In the genomic region with DNA sequence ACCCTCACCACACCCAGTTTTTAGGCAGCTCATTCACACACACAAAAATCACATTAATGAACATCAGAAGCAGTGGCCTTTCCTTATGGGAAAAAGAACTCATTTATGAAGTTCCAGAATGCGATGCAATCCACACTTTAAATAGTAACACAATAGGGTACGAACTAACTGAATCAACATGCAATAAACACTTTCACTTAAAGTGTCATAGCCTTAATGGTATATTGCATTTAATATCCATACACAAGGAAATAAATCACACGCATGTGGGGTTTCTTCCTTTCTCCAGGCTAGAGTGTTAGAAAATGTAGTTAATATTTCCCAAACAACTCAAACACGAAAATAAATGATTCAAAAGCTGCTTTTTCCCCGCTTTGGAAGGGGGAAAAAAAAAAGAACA, we compare ENCODE assay signal across 26 cellular contexts. TPM values are rescaled to one million over a fixed set of nuclear protein-coding genes. Genes with fewer than 3 reads are reported as not detected.
DNase-seq lines count a peak whose midpoint lies in the region; ATAC-seq, FAIRE-seq and TF ChIP-seq lines count a peak whose summit lies in the region.
"Had no signal": no experiment of that assay in that cellular context is flagged by ENCODE, and none has a peak within 500 bp of the region (broad histone marks: within the 10 kb centered on the region; RNA-seq: fewer than 3 reads in every experiment).

No MANE protein-coding gene starts in this region.

- H3K4me3 Mint-ChIP-seq in astrocyte (ENCODE audit: unreplicated experiment): no peak overlapping the region
- H3K4me3 Mint-ChIP-seq: activated CD8-positive, alpha-beta T cell treated with anti-CD3 and anti-CD28 coated beads for 36 hours; activated naive CD4-positive, alpha-beta T cell treated with anti-CD3 and anti-CD28 coated beads for 36 hours; memory B cell had no signal

- no peak overlapping the region for H3K27ac Mint-ChIP-seq in astrocyte (ENCODE audit: unreplicated experiment)
- H3K27ac Mint-ChIP-seq: activated CD8-positive, alpha-beta T cell treated with anti-CD3 and anti-CD28 coated beads for 36 hours; activated naive CD4-positive, alpha-beta T cell treated with anti-CD3 and anti-CD28 coated beads for 36 hours; memory B cell had no signal

- no TSS peak for BruUV-seq in HepG2 (replicated peaks; lab: Mats Ljungman, UMichigan)

- H3K36me3 Mint-ChIP-seq in astrocyte (ENCODE audit: low read depth, unreplicated experiment): peaks cover under 1% of the 10 kb centered on the region

- FAIRE-seq in astrocyte (lab: Jason Lieb, UNC) (peak; percentile 29), HepG2 (lab: Jason Lieb, UNC) (no peak)
- FAIRE-seq: frontal cortex, G401.6 had no signal

- TF ChIP-seq EP300 in upper lobe of left lung (IDR thresholded peaks at IDR 0.05) (no peak), HepG2 (IDR thresholded peaks at IDR 0.05; ENCODE audit: low read depth in 2 of 2, low read length in 2 of 2) (no peak), HepG2 (CRISPR knock-in tag; IDR thresholded peaks at IDR 0.05; ENCODE audit: borderline replicate concordance) (no peak)

- H3K27ac ChIP-seq in astrocyte (ENCODE audit: low read depth, low read length) (no peak overlapping the region), lower lobe of right lung (peak overlapping the region; percentile 71), upper lobe of left lung (peak overlapping the region; percentile 48 to 77 (median 65)), HepG2 (ENCODE audit: extremely low read length, insufficient read depth, low read length) (no peak overlapping the region)
- H3K27ac ChIP-seq: dorsolateral prefrontal cortex, PC-9 had no signal

- WGBS in upper lobe of left lung, 2 donors: 54 to 58% methylated on average over 5 of the region's 5 CpGs
- WGBS in HepG2 (ENCODE audit: low lambda C conversion rate): 96% methylated on average over 5 of the region's 5 CpGs

- no peak for TF ChIP-seq RAD21 in HepG2 (CRISPR knock-in tag; IDR thresholded peaks at IDR 0.05)

- no peaks in the 10 kb centered on the region for H3K27me3 ChIP-seq in astrocyte (ENCODE audit: insufficient read depth, low read length)
- no peaks in the 10 kb centered on the region for H3K27me3 ChIP-seq in lower lobe of right lung (ENCODE audit: low read depth)
- H3K27me3 ChIP-seq in upper lobe of left lung: no peaks in the 10 kb centered on the region
- H3K27me3 ChIP-seq in HepG2 (ENCODE audit: control insufficient read depth in 1 of 2, insufficient read depth in 2 of 2, low read length in 2 of 2): no peaks in the 10 kb centered on the region
- H3K27me3 ChIP-seq: body of pancreas, dorsolateral prefrontal cortex, right lobe of liver, tibial nerve had no signal

- H3K36me3 ChIP-seq in astrocyte (ENCODE audit: insufficient read depth, low read length): no peaks in the 10 kb centered on the region
- no peaks in the 10 kb centered on the region for H3K36me3 ChIP-seq in lower lobe of right lung
- H3K36me3 ChIP-seq in upper lobe of left lung: no peaks in the 10 kb centered on the region
- no peaks in the 10 kb centered on the region; a peak in 2 of 5 replicates for H3K36me3 ChIP-seq in HepG2 (replicated peaks in 1 of 2; ENCODE audit: control insufficient read depth in 1 of 2, insufficient read depth in 2 of 2, low read length in 2 of 2)
- H3K36me3 ChIP-seq: right lobe of liver, tibial nerve had no signal

- no peak for ATAC-seq in lower lobe of right lung
- ATAC-seq in upper lobe of left lung (ENCODE audit: low FRiP score in 2 of 2): no peak
- ATAC-seq in HepG2: no peak
- no peak for ATAC-seq in GM18520 (IDR thresholded peaks at IDR 0.05; ENCODE audit: unreplicated experiment)
- ATAC-seq: activated CD8-positive, alpha-beta T cell treated with anti-CD3 and anti-CD28 coated beads for 36 hours; body of pancreas; HCT116; right lobe of liver; Right ventricle myocardium inferior had no signal

- H3K9me3 Mint-ChIP-seq in astrocyte (ENCODE audit: unreplicated experiment): no peaks in the 10 kb centered on the region
- H3K9me3 Mint-ChIP-seq: activated CD8-positive, alpha-beta T cell treated with anti-CD3 and anti-CD28 coated beads for 36 hours; activated naive CD4-positive, alpha-beta T cell treated with anti-CD3 and anti-CD28 coated beads for 36 hours; memory B cell had no signal

- H3K9ac ChIP-seq in astrocyte (ENCODE audit: low read length) (no peak overlapping the region), HepG2 (ENCODE audit: insufficient read depth, low read depth, low read length) (no peak overlapping the region)

- H3K4me3 ChIP-seq in astrocyte (ENCODE audit: insufficient read depth, low read depth, low read length): no peak overlapping the region
- no peak overlapping the region for H3K4me3 ChIP-seq in lower lobe of right lung
- no peak overlapping the region for H3K4me3 ChIP-seq in upper lobe of left lung
- no peak overlapping the region for H3K4me3 ChIP-seq in HepG2 (replicated peaks in 1 of 3; ENCODE audit: insufficient read depth in 1 of 3, low read depth in 2 of 3, low read length in 3 of 3)
- H3K4me3 ChIP-seq: body of pancreas, dorsolateral prefrontal cortex, PC-9, right lobe of liver, tibial nerve had no signal

- H2AFZ ChIP-seq in astrocyte (ENCODE audit: low read depth, low read length) (no peak overlapping the region), HepG2 (ENCODE audit: low read length) (no peak overlapping the region)
- H2AFZ ChIP-seq: PC-9 had no signal

- intact Hi-C loops in lower lobe of right lung (cut with DNase I): no loop called here
- intact Hi-C loops in HepG2 (cut with micrococcal nuclease; ENCODE audit: unreplicated experiment): no loop called here

- TF ChIP-seq POLR2A in upper lobe of left lung (IDR thresholded peaks at IDR 0.05) (no peak), HepG2 (IDR thresholded peaks at IDR 0.05; ENCODE audit: insufficient read depth in 1 of 2, low read depth in 2 of 2, low read length in 2 of 2) (no peak)

- CTCF ChIA-PET in HEK293T (lab: Yijun Ruan, JAX) (interaction anchor here (0.6 kb wide), 1 partner anchor 85 kb away, joined by 4 read pairs; no protein-coding TSS in a partner anchor), HepG2 (lab: Yijun Ruan, JAX; ENCODE audit: low intra/inter-chr PET ratio, low total read pairs) (no interaction called here)

- H3K4me1 Mint-ChIP-seq in astrocyte (ENCODE audit: low read depth, unreplicated experiment): no peaks in the 10 kb centered on the region

- DNase-seq in HEK293T (ENCODE audit: extremely low spot score) (no peak), astrocyte (ENCODE audit: low read depth) (no peak), lower lobe of right lung (no peak), upper lobe of left lung (no peak), HepG2 (ENCODE audit: low spot score) (no peak)
- no peak for DNase-seq in stimulated activated CD4-positive, alpha-beta T cell treated with anti-CD3 and anti-CD28 coated beads, Interleukin-2, amount 100 ng/mL, for 24 hours
- DNase-seq: activated CD8-positive, alpha-beta T cell treated with anti-CD3 and anti-CD28 coated beads for 36 hours; activated naive CD4-positive, alpha-beta T cell treated with anti-CD3 and anti-CD28 coated beads for 36 hours; body of pancreas; Caco-2; DMS79; dorsolateral prefrontal cortex; NCI-H1092; NCI-H1930; NCI-H526; PC-9; right lobe of liver; stimulated activated CD4-positive, alpha-beta T cell treated with anti-CD3 and anti-CD28 coated beads, Interleukin-2, amount 100 ng/mL, for 48 hours had no signal

- no peaks in the 10 kb centered on the region for H3K27me3 Mint-ChIP-seq in astrocyte (ENCODE audit: low read depth, unreplicated experiment)
- H3K27me3 Mint-ChIP-seq: activated CD8-positive, alpha-beta T cell treated with anti-CD3 and anti-CD28 coated beads for 36 hours; progenitor cell of endocrine pancreas had no signal

- POLR2A ChIA-PET in HEK293T (lab: Yijun Ruan, JAX): interaction anchor here (0.6 kb wide), 1 partner anchor 109 kb away, joined by 3 read pairs; no protein-coding TSS in a partner anchor
- POLR2A ChIA-PET in HepG2 (lab: Yijun Ruan, JAX): no interaction called here

- H4K20me1 ChIP-seq in astrocyte (ENCODE audit: insufficient read depth, low read length) (no peaks in the 10 kb centered on the region), HepG2 (ENCODE audit: insufficient read depth, low read length) (no peaks in the 10 kb centered on the region)

- in situ Hi-C loops in HepG2 (cut with HindIII; ENCODE audit: extremely low pct_ligation_motif_present, low pct_unique_long_range_greater_than_20kb): no loop called here

- H3K4me2 ChIP-seq in astrocyte (ENCODE audit: low read length) (no peak overlapping the region), HepG2 (ENCODE audit: low read depth, low read length) (no peak overlapping the region)
- H3K4me2 ChIP-seq: PC-9 had no signal

- H3K79me2 ChIP-seq in astrocyte (ENCODE audit: insufficient read depth, low read length) (no peaks in the 10 kb centered on the region), HepG2 (ENCODE audit: insufficient read depth, low read length) (peaks cover 80% of the 10 kb centered on the region)

- H3K9me3 ChIP-seq in astrocyte (ENCODE audit: insufficient read depth, low read depth, low read length): no peaks in the 10 kb centered on the region
- H3K9me3 ChIP-seq in lower lobe of right lung: no peaks in the 10 kb centered on the region
- H3K9me3 ChIP-seq in upper lobe of left lung: no peaks in the 10 kb centered on the region
- no peaks in the 10 kb centered on the region for H3K9me3 ChIP-seq in HepG2 (ENCODE audit: low read length)
- H3K9me3 ChIP-seq: body of pancreas, Caco-2, right lobe of liver, tibial nerve had no signal

- TF ChIP-seq CTCF in astrocyte (IDR thresholded peaks at IDR 0.05; ENCODE audit: insufficient read depth, low read depth, low read length) (no peak), lower lobe of right lung (IDR thresholded peaks at IDR 0.05) (no peak), upper lobe of left lung (IDR thresholded peaks at IDR 0.05) (no peak), HepG2 (CRISPR knock-in tag; IDR thresholded peaks at IDR 0.05) (no peak)

- H3K4me1 ChIP-seq in astrocyte (ENCODE audit: insufficient read depth, low read length): no peaks in the 10 kb centered on the region
- peaks cover 61% of the 10 kb centered on the region for H3K4me1 ChIP-seq in lower lobe of right lung
- H3K4me1 ChIP-seq in upper lobe of left lung: peaks cover 27 to 45% (median 30%) of the 10 kb centered on the region in 4 donors
- H3K4me1 ChIP-seq in HepG2 (ENCODE audit: insufficient read depth, low read length): peaks cover 38% of the 10 kb centered on the region

RNA-seq across cellular contexts. Expression of a gene that starts 19.7 kb away (rescaled TPM):
- total RNA-seq in astrocyte (11.4 TPM in 2 replicates), lower lobe of right lung (43.2 TPM), upper lobe of left lung (10 to 100 TPM; 46.0 to 80.7 (median 68.4) TPM), HepG2 (2016; rRNA removed; fragmentation: Illumina TruSeq; extraction: Trizol) (9.6 and 11.2 TPM in 2 replicates)
- total RNA-seq in HepG2 (2016; cell fraction: cytosol; rRNA removed; fragmentation: Illumina TruSeq; extraction: Trizol; ENCODE audit: low read depth): 6.9 and 7.1 TPM in 2 replicates
- 7.0 and 12.1 TPM in 2 replicates for total RNA-seq in HepG2 (2016; cell fraction: insoluble cytoplasmic fraction; rRNA removed; fragmentation: Illumina TruSeq; extraction: Trizol)
- 4.4 and 4.6 TPM in 2 replicates for total RNA-seq in HepG2 (2016; cell fraction: membrane; rRNA removed; fragmentation: Illumina TruSeq; extraction: Trizol)
- 15.9 and 17.5 TPM in 2 replicates for total RNA-seq in HepG2 (2016; cell fraction: nucleus; rRNA removed; fragmentation: Illumina TruSeq; extraction: Trizol)
- 13.6 and 13.9 TPM in 2 replicates for polyA plus RNA-seq in HepG2 (2011; rRNA removed)
- 15.9 and 17.7 TPM in 2 replicates for polyA plus RNA-seq in HepG2 (2011; cell fraction: cytosol; rRNA removed)
- 26.9 and 30.6 TPM in 2 replicates for polyA plus RNA-seq in HepG2 (2011; cell fraction: nucleus; rRNA removed)
- polyA plus RNA-seq in HepG2 (2012): 15.9 and 19.6 TPM in 2 replicates
- 0.63 and 1.1 TPM in 2 replicates for polyA plus RNA-seq in HepG2 (2016; cell fraction: cytosol; fragmentation: Illumina TruSeq; extraction: Trizol; ENCODE audit: low read depth)
- 5.6 and 8.0 TPM in 2 replicates for polyA plus RNA-seq in HepG2 (2016; cell fraction: insoluble cytoplasmic fraction; fragmentation: Illumina TruSeq; extraction: Trizol; ENCODE audit: low read depth)
- 2.0 and 2.1 TPM in 2 replicates for polyA plus RNA-seq in HepG2 (2016; cell fraction: membrane; fragmentation: Illumina TruSeq; extraction: Trizol; ENCODE audit: low read depth)
- polyA plus RNA-seq in HepG2 (2016; cell fraction: nucleus; fragmentation: Illumina TruSeq; extraction: Trizol; ENCODE audit: insufficient read depth, low read depth): 16.3 and 17.4 TPM in 2 replicates
- 21.8 and 108 TPM in 2 replicates for polyA minus RNA-seq in HepG2 (2011; rRNA and poly(A)+ RNA removed; ENCODE audit: low replicate concordance)
- 53.6 and 62.1 TPM in 2 replicates for polyA minus RNA-seq in HepG2 (2011; cell fraction: cytosol; rRNA and poly(A)+ RNA removed)
- 33.7 and 36.4 TPM in 2 replicates for polyA minus RNA-seq in HepG2 (2011; cell fraction: nucleus; rRNA and poly(A)+ RNA removed)

Comparison
In these comparisons a context has a peak if more than half of its experiments do, and no peak if none do; other contexts are left out.
1. H3K27ac ChIP-seq: peak in lower lobe of right lung (single experiment) and upper lobe of left lung (4 of 4); none in astrocyte (single experiment) and HepG2 (single experiment).